1 cellular context compared by ENCODE assay signal in the genomic region with DNA sequence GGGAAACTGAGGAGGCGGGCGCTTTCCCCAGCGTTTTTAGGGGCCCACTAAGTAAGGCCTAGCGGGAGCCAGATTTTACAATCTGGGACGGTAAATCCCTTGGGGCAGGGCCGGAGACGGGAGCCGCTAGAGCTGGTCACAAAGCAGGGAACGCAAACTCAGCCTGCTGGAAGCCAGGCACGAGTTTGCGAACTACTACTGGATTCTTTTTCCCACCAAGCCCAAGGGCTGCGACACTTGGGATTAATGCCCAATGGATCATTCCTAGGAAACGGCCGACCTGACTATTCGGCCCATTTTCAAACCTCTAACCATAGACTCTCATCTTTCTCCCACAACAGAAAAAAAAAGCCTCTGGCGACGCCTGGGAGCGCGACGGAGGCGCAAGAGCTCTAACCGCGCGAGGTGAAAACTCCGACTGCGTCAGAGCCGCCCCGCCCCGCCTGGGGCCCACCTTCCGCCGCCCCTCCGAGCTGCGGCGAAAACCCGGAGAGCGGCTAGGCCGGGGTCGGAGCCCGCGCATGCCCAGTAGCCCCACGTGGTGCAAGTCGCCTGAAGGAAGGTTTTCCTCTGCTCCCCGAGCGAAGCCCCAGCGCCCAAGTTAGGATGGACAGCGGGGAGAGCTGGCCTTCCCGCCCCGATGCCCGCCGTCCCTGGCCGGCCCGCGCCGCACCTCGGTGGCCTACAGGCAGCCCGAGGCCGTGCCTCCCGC.
TF ChIP-seq lines count a peak whose summit lies in the region.

No MANE protein-coding gene starts in this region.

TF ChIP-seq in GM23338, 12 proteins besides CTCF, POLR2A, EP300 and RAD21 (continued from another document):
- TF ChIP-seq ZNF331 (CRISPR knock-in tag; IDR thresholded peaks at IDR 0.05; ENCODE audit: low read depth) (no peak), POLR2AphosphoS5 (IDR thresholded peaks at IDR 0.05; ENCODE audit: low read depth) (peak; percentile 41; the same call in 1 of the 2 replicates)
